In genomic region chr20:61458146-61458746, GRCh38 we compare ENCODE assay signal across 29 cellular contexts.
"Had no signal": no experiment of that assay in that cellular context is flagged by ENCODE, and none has a peak within 500 bp of the region (broad histone marks: within the 10 kb centered on the region; RNA-seq: fewer than 3 reads in every experiment).

No MANE protein-coding gene starts in this region.

- H3K36me3 ChIP-seq: MG63, SJSA1 had no signal

- H3K9me3 Mint-ChIP-seq: activated naive CD4-positive, alpha-beta T cell treated with anti-CD3 and anti-CD28 coated beads, Interleukin-2, amount 50 U/mL, for 24 hours; T-helper 1 cell treated with Interleukin-12 subunit alpha and Interleukin-12 subunit beta and Interleukin-4 antibody, amounts not matched to agents 30 μg/mL and 1 μg/mL, for 36 hours had no signal

- H3K4me3 ChIP-seq: MG63, SJSA1 had no signal

- H3K27me3 ChIP-seq: MG63, SJSA1 had no signal

- H3K27ac Mint-ChIP-seq: activated CD4-positive, alpha-beta T cell treated with anti-CD3 and anti-CD28 coated beads, Interleukin-2, amount 10 ng/mL, durations not matched to agents 24 days and 14 days; activated CD8-positive, alpha-beta T cell treated with anti-CD3 and anti-CD28 coated beads, Interleukin-2, amount 10 ng/mL, durations not matched to agents 7 days and 5 days; activated naive CD4-positive, alpha-beta T cell treated with anti-CD3 and anti-CD28 coated beads, Interleukin-2, amount 50 U/mL, for 24 hours; activated T-cell treated with anti-CD3 and anti-CD28 coated beads, Interleukin-2, amount 50 U/mL, for 24 hours; activated T-helper 2 cell treated with anti-CD3 and anti-CD28 coated beads, Interferon-gamma antibody, Interleukin-2, Interleukin-4, amounts not matched to agents 10 μg/mL and 5 μg/mL and 100 μg/mL, durations not matched to agents 14 hours and 24 hours and 36 hours; brain; T-helper 1 cell treated with Interleukin-12 subunit alpha and Interleukin-12 subunit beta and Interleukin-4 antibody, amounts not matched to agents 30 μg/mL and 1 μg/mL, for 36 hours; T-helper 2 cell treated with Interferon-gamma antibody and Interleukin-4, amounts not matched to agents 5 μg/mL and 100 μg/mL, for 36 hours had no signal

- H3K36me3 Mint-ChIP-seq: activated naive CD4-positive, alpha-beta T cell treated with anti-CD3 and anti-CD28 coated beads, Interleukin-2, amount 50 U/mL, for 24 hours had no signal

- DNase-seq: activated CD4-positive, alpha-beta T cell treated with anti-CD3 and anti-CD28 coated beads, Interleukin-2, amount 10 ng/mL, durations not matched to agents 24 days and 14 days; activated CD4-positive, alpha-beta T cell treated with anti-CD3 and anti-CD28 coated beads, Interleukin-2, amount 50 U/mL, for 4 hours; activated CD8-positive, alpha-beta T cell treated with anti-CD3 and anti-CD28 coated beads, Interleukin-2, amount 10 ng/mL, durations not matched to agents 7 days and 5 days; activated gamma-delta T cell; activated naive CD4-positive, alpha-beta T cell treated with Interleukin-2 at 50 U/mL for 16 hours; activated T-cell treated with anti-CD3 and anti-CD28 coated beads, Interleukin-2, amount 50 U/mL, for 24 hours; anterior cingulate cortex; central memory CD4-positive, alpha-beta T cell; Kasumi-1; KG1; MG63; NCI-H1048; NCI-H1105 treated with DMSO at 0.1 percent for 48 hours; NCI-H1436; NCI-H1694; NCI-H1930; NCI-H2081 treated with DMSO at 0.1 percent for 48 hours; NCI-H226; NCI-H524 treated with DMSO at 0.1 percent for 48 hours; SHP77 treated with DMSO at 0.1 percent for 48 hours; SK-N-SH had no signal

- H3K4me3 Mint-ChIP-seq: activated CD4-positive, alpha-beta T cell treated with anti-CD3 and anti-CD28 coated beads, Interleukin-2, amount 10 ng/mL, durations not matched to agents 24 days and 14 days; activated CD8-positive, alpha-beta T cell treated with anti-CD3 and anti-CD28 coated beads, Interleukin-2, amount 10 ng/mL, durations not matched to agents 7 days and 5 days; activated naive CD4-positive, alpha-beta T cell treated with anti-CD3 and anti-CD28 coated beads, Interleukin-2, amount 50 U/mL, for 24 hours; activated T-cell treated with anti-CD3 and anti-CD28 coated beads, Interleukin-2, amount 50 U/mL, for 24 hours; brain; T-helper 1 cell treated with Interleukin-12 subunit alpha and Interleukin-12 subunit beta and Interleukin-4 antibody, amounts not matched to agents 30 μg/mL and 1 μg/mL, for 36 hours; T-helper 2 cell treated with Interferon-gamma antibody and Interleukin-4, amounts not matched to agents 5 μg/mL and 100 μg/mL, for 36 hours had no signal

- ATAC-seq: activated CD8-positive, alpha-beta T cell treated with anti-CD3 and anti-CD28 coated beads, Interleukin-2, amount 10 ng/mL, durations not matched to agents 7 days and 5 days; Panc1 had no signal

- H3K27ac ChIP-seq: SJSA1 had no signal

- H3K9me3 ChIP-seq: MG63, SJSA1, SK-N-SH had no signal

- H3K4me2 ChIP-seq: SK-N-SH had no signal

- H3K9ac ChIP-seq: SK-N-SH had no signal

- H3K4me1 Mint-ChIP-seq: activated CD4-positive, alpha-beta T cell treated with anti-CD3 and anti-CD28 coated beads, Interleukin-2, amount 10 ng/mL, durations not matched to agents 24 days and 14 days; activated naive CD4-positive, alpha-beta T cell treated with anti-CD3 and anti-CD28 coated beads, Interleukin-2, amount 50 U/mL, for 24 hours had no signal

- FAIRE-seq: TTC549 had no signal

- H3K4me1 ChIP-seq: SJSA1 had no signal
